9 cellular contexts compared by ENCODE assay signal in the genomic region with DNA sequence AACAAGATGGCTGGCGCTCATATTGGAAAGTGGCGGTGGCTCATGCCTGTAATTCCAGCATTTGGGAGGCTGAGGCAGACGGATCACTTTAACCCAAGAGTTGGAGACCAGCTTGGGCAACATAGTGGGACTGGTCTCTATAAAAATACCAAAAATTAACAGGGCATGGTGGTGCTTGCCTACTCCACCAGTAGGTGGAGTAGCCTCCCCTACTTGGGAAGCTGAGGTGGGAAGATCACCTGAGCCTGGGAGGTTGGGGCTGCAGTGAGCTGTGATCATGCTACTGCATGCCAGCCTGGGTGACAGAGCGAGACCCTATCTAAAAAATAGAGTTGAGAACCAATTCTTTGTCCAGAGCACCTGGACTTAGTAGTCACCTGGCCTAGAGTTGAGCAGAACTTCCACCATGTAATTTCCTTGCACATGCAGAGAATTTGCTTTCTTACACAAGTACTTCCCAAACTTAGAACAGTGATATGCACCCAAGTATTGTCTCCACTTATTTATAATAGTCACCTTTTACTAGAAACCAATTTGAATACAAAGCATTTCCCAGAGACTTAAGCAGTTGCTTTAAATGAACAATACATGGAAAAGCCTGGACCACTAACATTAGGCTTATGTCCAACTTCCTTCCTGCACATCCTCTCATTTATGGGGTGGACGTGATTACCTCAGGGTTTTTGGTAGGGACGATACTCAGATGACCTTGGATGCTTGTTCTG. TPM values are rescaled to one million over a fixed set of nuclear protein-coding genes. Genes with fewer than 3 reads are reported as not detected.
DNase-seq lines count a peak whose midpoint lies in the region; ATAC-seq and TF ChIP-seq lines count a peak whose summit lies in the region.
"Had no signal": no experiment of that assay in that cellular context is flagged by ENCODE, and none has a peak within 500 bp of the region (broad histone marks: within the 10 kb centered on the region; RNA-seq: fewer than 3 reads in every experiment).

No MANE protein-coding gene starts in this region.

- H3K4me1 ChIP-seq in mammary epithelial cell (ENCODE audit: insufficient read depth, low read length) (no peaks in the 10 kb centered on the region), parathyroid adenoma (no peaks in the 10 kb centered on the region)

- no peaks in the 10 kb centered on the region for H3K79me2 ChIP-seq in mammary epithelial cell (ENCODE audit: insufficient read depth, low read length)
- no peaks in the 10 kb centered on the region for H3K79me2 ChIP-seq in parathyroid adenoma

- no peak overlapping the region for H3K4me2 ChIP-seq in mammary epithelial cell (ENCODE audit: insufficient read depth, low read depth, low read length)
- no peak overlapping the region for H3K4me2 ChIP-seq in parathyroid adenoma (ENCODE audit: low read length)
- H3K4me2 ChIP-seq: BLaER1 had no signal

- H3K27me3 ChIP-seq in mammary epithelial cell (ENCODE audit: insufficient read depth, low read length) (no peaks in the 10 kb centered on the region), parathyroid adenoma (ENCODE audit: control insufficient read depth, insufficient read depth, low read length) (no peaks in the 10 kb centered on the region), MG63 (no peaks in the 10 kb centered on the region)
- H3K27me3 ChIP-seq: BLaER1 had no signal

- peak; percentile 77 for ATAC-seq in GM21367 (IDR thresholded peaks at IDR 0.05; ENCODE audit: unreplicated experiment)

- H4K20me1 ChIP-seq in mammary epithelial cell (ENCODE audit: insufficient read depth, low read length), result no peaks in the 10 kb centered on the region
- H4K20me1 ChIP-seq: BLaER1 had no signal

- H3K36me3 ChIP-seq in mammary epithelial cell (ENCODE audit: insufficient read depth, low read length), result no peaks in the 10 kb centered on the region
- H3K36me3 ChIP-seq in parathyroid adenoma (ENCODE audit: control insufficient read depth, insufficient read depth, low read length), result no peaks in the 10 kb centered on the region
- H3K36me3 ChIP-seq in MG63, result no peaks in the 10 kb centered on the region
- H3K36me3 ChIP-seq: BLaER1 had no signal

- DNase-seq in NCI-H1417 (lab: John Stamatoyannopoulos, UW), result peak; percentile 27 to 58 (median 58)
- no peak for DNase-seq in NCI-H1417 treated with DMSO at 0.1 percent for 48 hours (lab: John Stamatoyannopoulos, UW)
- peak; percentile 8 to 37 for DNase-seq in Kasumi-1 (lab: John Stamatoyannopoulos, UW)
- peak; percentile 38 for DNase-seq in mammary epithelial cell
- DNase-seq in DMS79 (lab: John Stamatoyannopoulos, UW), result no peak
- no peak for DNase-seq in MG63

- no TSS peak for BruUV-seq in mammary epithelial cell (replicated peaks; lab: Mats Ljungman, UMichigan)

- no peak overlapping the region for H3K9ac ChIP-seq in mammary epithelial cell (ENCODE audit: insufficient read depth, low read length)
- no peak overlapping the region for H3K9ac ChIP-seq in parathyroid adenoma
- H3K9ac ChIP-seq: BLaER1 had no signal

- in situ Hi-C loops in mammary epithelial cell (cut with MboI; ENCODE audit: low sequenced_read_pairs in 2 of 2), result loop anchor here (5.0 kb wide), 1 partner anchor 33 kb away; no protein-coding TSS in a partner anchor

- dilution Hi-C loops in mammary epithelial cell (cut with HindIII; ENCODE audit: low sequenced_read_pairs), result loop anchor here (5.0 kb wide), 1 partner anchor 33 kb away; no protein-coding TSS in a partner anchor

- no peaks in the 10 kb centered on the region for H3K9me3 ChIP-seq in mammary epithelial cell (replicated peaks; ENCODE audit: insufficient read depth, low read length)
- H3K9me3 ChIP-seq in parathyroid adenoma (ENCODE audit: control insufficient read depth, low read length), result no peaks in the 10 kb centered on the region
- no peaks in the 10 kb centered on the region for H3K9me3 ChIP-seq in MG63
- H3K9me3 ChIP-seq: BLaER1 had no signal

- CTCF ChIA-PET in mammary epithelial cell (lab: Charles Lee; ENCODE audit: low non-redundant PET), result interaction anchor here (0.6 to 0.7 kb wide), 4 partner anchors 8 to 351 kb away, joined by 3 to 5 read pairs (median 4); no protein-coding TSS in a partner anchor

- no peak overlapping the region for H2AFZ ChIP-seq in mammary epithelial cell (ENCODE audit: low read depth, low read length)
- no peak overlapping the region for H2AFZ ChIP-seq in parathyroid adenoma

- 57% methylated on average over 5 of the region's 6 CpGs for WGBS in mammary epithelial cell (ENCODE audit: low coverage, missing lambda C conversion rate)

- intact Hi-C loops in mammary epithelial cell (cut with micrococcal nuclease), result loop anchor here (1.0 kb wide), 3 partner anchors 32 to 383 kb away; no protein-coding TSS in a partner anchor

- no peak overlapping the region for H3K27ac ChIP-seq in mammary epithelial cell (ENCODE audit: insufficient read depth, low read depth, low read length)
- H3K27ac ChIP-seq in parathyroid adenoma, result no peak overlapping the region
- H3K27ac ChIP-seq: BLaER1 had no signal

- H3K4me3 ChIP-seq in mammary epithelial cell (replicated peaks in 1 of 3; ENCODE audit: insufficient read depth in 1 of 3, low read depth in 2 of 3, low read length in 3 of 3), result no peak overlapping the region
- H3K4me3 ChIP-seq in parathyroid adenoma (ENCODE audit: low read depth, low read length), result no peak overlapping the region
- no peak overlapping the region for H3K4me3 ChIP-seq in MG63
- H3K4me3 ChIP-seq: BLaER1 had no signal

- TF ChIP-seq CTCF in mammary epithelial cell (conservative IDR thresholded peaks at IDR 0.05 in 1 of 2, IDR thresholded peaks at IDR 0.05 in 1 of 2; ENCODE audit: extremely low read depth in 1 of 2, insufficient read depth in 1 of 2, low read depth in 1 of 2, low read length in 2 of 2), result peak; percentile 70 to 90
- peak; percentile 60 for TF ChIP-seq CTCF in parathyroid adenoma (IDR thresholded peaks at IDR 0.05)

RNA-seq across cellular contexts. Expression of a gene that starts 15.9 kb away (rescaled TPM):
- 1 to 10 TPM in 1 of 2 donors, under 1 TPM in 1; 0.09 to 1.0 TPM for total RNA-seq in mammary epithelial cell
- polyA plus RNA-seq in mammary epithelial cell, result 0.27 TPM
- polyA minus RNA-seq in mammary epithelial cell, result 0.93 TPM
- total RNA-seq in MG63 (2014; rRNA removed; shearing (Covaris generic); ENCODE audit: low replicate concordance), result not detected in 2 replicates

Comparison
In these comparisons a context has a peak if more than half of its experiments do, and no peak if none do; other contexts are left out.
1. DNase-seq: peak in NCI-H1417 (3 of 3), Kasumi-1 (2 of 2) and mammary epithelial cell (single experiment); none in NCI-H1417 treated with DMSO at 0.1 percent for 48 hours (single experiment), DMS79 (single experiment) and MG63 (single experiment).